Comparison of ENCODE assay signal across 8 cellular contexts in the genomic region with DNA sequence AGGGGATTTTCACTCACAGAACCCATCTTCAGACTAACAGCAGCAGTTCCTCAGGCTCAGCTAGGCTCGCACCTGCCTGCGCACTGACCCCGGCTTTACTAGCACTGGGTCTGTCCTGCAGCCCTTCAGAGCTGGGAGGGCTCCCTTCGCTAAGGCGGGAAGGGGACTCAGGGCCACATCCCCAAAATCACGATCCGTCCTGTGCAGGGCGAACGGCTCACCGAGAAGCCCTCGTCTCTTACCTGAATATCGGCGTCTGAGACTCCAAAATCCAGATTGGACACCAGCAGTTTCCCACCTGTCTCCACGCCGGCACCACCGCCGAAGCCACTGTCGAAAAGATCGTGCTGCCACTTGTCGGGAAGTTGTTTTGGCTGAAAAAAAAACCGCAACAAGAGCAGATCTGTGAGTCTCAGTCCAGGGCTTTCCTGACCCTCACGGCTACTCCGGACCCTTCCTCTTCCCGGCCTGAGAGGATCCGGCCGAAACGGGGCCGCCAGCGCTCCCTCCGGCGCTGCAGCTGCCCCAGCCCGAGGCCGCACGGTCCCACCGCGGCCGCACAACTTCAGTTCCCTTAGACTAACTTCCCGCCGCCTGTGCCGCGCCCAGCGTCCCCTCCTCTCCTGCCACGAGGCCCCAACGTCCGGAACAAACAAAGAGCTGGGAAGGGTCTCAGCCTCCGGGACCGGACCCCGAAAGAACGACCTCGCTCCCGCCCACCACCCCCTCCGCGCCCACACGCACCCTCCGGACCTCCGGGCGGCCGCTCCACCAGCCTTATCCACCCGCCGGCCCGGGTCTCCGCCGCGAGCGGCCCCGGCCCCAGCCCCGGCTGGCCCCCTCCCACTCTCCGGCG. TPM values are rescaled to one million over a fixed set of nuclear protein-coding genes. Genes with fewer than 3 reads are reported as not detected.
DNase-seq lines count a peak whose midpoint lies in the region; ATAC-seq and TF ChIP-seq lines count a peak whose summit lies in the region.

No MANE protein-coding gene starts in this region.

- H3K27me3 Mint-ChIP-seq in Caco-2 (ENCODE audit: insufficient read depth, unreplicated experiment), result no peaks in the 10 kb centered on the region

- peaks cover 92% of the 10 kb centered on the region for H3K36me3 Mint-ChIP-seq in Caco-2 (ENCODE audit: insufficient read depth, unreplicated experiment)

- TF ChIP-seq CTCF in Caco-2 (IDR thresholded peaks at IDR 0.05; ENCODE audit: insufficient read depth in 1 of 2, low read depth in 1 of 2, low read length in 1 of 2, severe bottlenecking in 1 of 2, unreplicated experiment in 1 of 2), result no peak
- no peak for TF ChIP-seq CTCF in fibroblast of mammary gland (conservative IDR thresholded peaks at IDR 0.05; ENCODE audit: control insufficient read depth, insufficient read depth, low read depth, low read length)

- peak overlapping the region; percentile 81 for H3K4me3 ChIP-seq in Caco-2 (ENCODE audit: low read depth, low read length)
- peak overlapping the region; percentile 78 for H3K4me3 ChIP-seq in fibroblast of mammary gland (ENCODE audit: control insufficient read depth, low read depth, low read length)

- intact Hi-C loops in Caco-2 (cut with micrococcal nuclease; ENCODE audit: unreplicated experiment) (loop anchor here (1.0 kb wide), 1 partner anchor 20 kb away; no protein-coding TSS in a partner anchor), sciatic nerve (cut with DNase I) (no loop called here)

- H3K36me3 ChIP-seq in Caco-2 (ENCODE audit: control insufficient read depth, insufficient read depth, low read length), result peaks cover 13% of the 10 kb centered on the region

- H3K4me3 Mint-ChIP-seq in Caco-2 (ENCODE audit: unreplicated experiment), result peak overlapping the region; percentile 91

- H3K4me1 ChIP-seq in Caco-2, result peaks cover 11% of the 10 kb centered on the region

- no peaks in the 10 kb centered on the region for H3K27me3 ChIP-seq in Caco-2 (replicated peaks; ENCODE audit: control insufficient read depth, insufficient read depth, low read length)

- DNase-seq in Caco-2 (no peak), HEK293T (ENCODE audit: extremely low spot score) (peak; percentile 38), UCSD-AML1 (lab: John Stamatoyannopoulos, UW; ENCODE audit: unreplicated experiment) (peak; percentile 24), fibroblast of mammary gland (ENCODE audit: low read depth) (no peak), sciatic nerve (ENCODE audit: low spot score) (peak; percentile 57), NCI-H2081 treated with DMSO at 0.1 percent for 48 hours (lab: John Stamatoyannopoulos, UW) (no peak)

- no peaks in the 10 kb centered on the region for H3K4me1 Mint-ChIP-seq in Caco-2 (ENCODE audit: low read depth, unreplicated experiment)

- no peaks in the 10 kb centered on the region for H3K9me3 Mint-ChIP-seq in Caco-2 (ENCODE audit: unreplicated experiment)

- H3K27ac Mint-ChIP-seq in Caco-2 (ENCODE audit: unreplicated experiment), result peak overlapping the region; percentile 99

- no TSS peak for BruUV-seq in Caco-2 (replicated peaks; lab: Mats Ljungman, UMichigan)

- POLR2A ChIA-PET in Caco-2 (lab: Charles Lee) (interaction anchor here (0.9 to 1.1 kb wide), 2 partner anchors 13 to 30 kb away, joined by 3 to 4 read pairs; no protein-coding TSS in a partner anchor), HEK293T (lab: Yijun Ruan, JAX) (interaction anchor here (1.8 to 3.7 kb wide), 2 partner anchors 18 to 21 kb away, joined by 10 to 21 read pairs; a partner anchor contains a TSS)

- no peaks in the 10 kb centered on the region for H3K9me3 ChIP-seq in Caco-2

- ATAC-seq in sciatic nerve (no peak), HG03139 (IDR thresholded peaks at IDR 0.05; ENCODE audit: unreplicated experiment) (no peak), GM18520 (IDR thresholded peaks at IDR 0.05; ENCODE audit: unreplicated experiment) (no peak)

- CTCF ChIA-PET in Caco-2 (lab: Charles Lee), result interaction anchor here (0.6 to 1.4 kb wide), 2 partner anchors 147 to 494 kb away, joined by 4 to 7 read pairs; a partner anchor contains a TSS
- CTCF ChIA-PET in HEK293T (lab: Yijun Ruan, JAX), result no interaction called here

TF ChIP-seq in HEK293T, 16 proteins besides CTCF, POLR2A, EP300 and RAD21:
- TF ChIP-seq SUZ12 (IDR thresholded peaks at IDR 0.05) (no peak), FOXA1 (IDR thresholded peaks at IDR 0.05) (no peak), HDGF (IDR thresholded peaks at IDR 0.05; ENCODE audit: borderline replicate concordance) (no peak), FOXK2 (IDR thresholded peaks at IDR 0.05) (no peak), TARDBP (IDR thresholded peaks at IDR 0.05) (no peak), SP1 (IDR thresholded peaks at IDR 0.05) (no peak), FOXM1 (IDR thresholded peaks at IDR 0.05; ENCODE audit: borderline replicate concordance) (no peak), L3MBTL2 (conservative IDR thresholded peaks at IDR 0.05) (no peak), BHLHE40 (IDR thresholded peaks at IDR 0.05; ENCODE audit: borderline replicate concordance) (no peak), CTBP1 (IDR thresholded peaks at IDR 0.05; ENCODE audit: borderline replicate concordance) (no peak), NFRKB (IDR thresholded peaks at IDR 0.05) (no peak), ARNT (IDR thresholded peaks at IDR 0.05) (no peak), ZNF384 (IDR thresholded peaks at IDR 0.05) (no peak), LEF1 (IDR thresholded peaks at IDR 0.05; ENCODE audit: borderline replicate concordance) (no peak), ELF4 (IDR thresholded peaks at IDR 0.05) (no peak)
- TF ChIP-seq, protein P1, sequence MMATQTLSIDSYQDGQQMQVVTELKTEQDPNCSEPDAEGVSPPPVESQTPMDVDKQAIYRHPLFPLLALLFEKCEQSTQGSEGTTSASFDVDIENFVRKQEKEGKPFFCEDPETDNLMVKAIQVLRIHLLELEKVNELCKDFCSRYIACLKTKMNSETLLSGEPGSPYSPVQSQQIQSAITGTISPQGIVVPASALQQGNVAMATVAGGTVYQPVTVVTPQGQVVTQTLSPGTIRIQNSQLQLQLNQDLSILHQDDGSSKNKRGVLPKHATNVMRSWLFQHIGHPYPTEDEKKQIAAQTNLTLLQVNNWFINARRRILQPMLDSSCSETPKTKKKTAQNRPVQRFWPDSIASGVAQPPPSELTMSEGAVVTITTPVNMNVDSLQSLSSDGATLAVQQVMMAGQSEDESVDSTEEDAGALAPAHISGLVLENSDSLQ (IDR thresholded peaks at IDR 0.05), result no peak

RNA-seq across cellular contexts. Expression of a gene that starts 0.7 kb away (rescaled TPM):
- 248 and 252 TPM in 2 replicates for total RNA-seq in Caco-2 (2022)
- total RNA-seq in sciatic nerve, result 45.9 TPM

RNA-seq across cellular contexts. Expression of a gene that starts 0.8 kb away (rescaled TPM):
- total RNA-seq in Caco-2 (2022) (133 and 140 TPM in 2 replicates), sciatic nerve (58.2 TPM)

RNA-seq across cellular contexts. Expression of a gene that starts 11.4 kb away (rescaled TPM):
- total RNA-seq in Caco-2 (2022) (0.37 and 0.68 TPM in 2 replicates), sciatic nerve (0.80 TPM)

RNA-seq across cellular contexts. Expression of a gene that starts 19.5 kb away (rescaled TPM):
- total RNA-seq in Caco-2 (2022), result 253 and 292 TPM in 2 replicates
- total RNA-seq in sciatic nerve, result 387 TPM

RNA-seq across cellular contexts. Expression of a gene that starts 20.5 kb away (rescaled TPM):
- total RNA-seq in Caco-2 (2022) (125 and 151 TPM in 2 replicates), sciatic nerve (34.1 TPM)

Comparison
In these comparisons a context has a peak if more than half of its experiments do, and no peak if none do; other contexts are left out.
1. DNase-seq: peak in HEK293T (single experiment), UCSD-AML1 (single experiment) and sciatic nerve (single experiment); none in Caco-2 (0 of 2), fibroblast of mammary gland (single experiment) and NCI-H2081 treated with DMSO at 0.1 percent for 48 hours (single experiment).